ENCODE assay signal across 29 cellular contexts in genomic region chr10:61642073-61642637, GRCh38. TPM values are rescaled to one million over a fixed set of nuclear protein-coding genes. Genes with fewer than 3 reads are reported as not detected.
DNase-seq lines count a peak whose midpoint lies in the region; ATAC-seq and TF ChIP-seq lines count a peak whose summit lies in the region.
"Had no signal": no experiment of that assay in that cellular context is flagged by ENCODE, and none has a peak within 500 bp of the region (broad histone marks: within the 10 kb centered on the region; RNA-seq: fewer than 3 reads in every experiment).

No MANE protein-coding gene starts in this region.

- no peaks in the 10 kb centered on the region for H3K27me3 Mint-ChIP-seq in H9 (ENCODE audit: low read depth)
- peaks cover 0 to 6% of the 10 kb centered on the region in 2 donors for H3K27me3 Mint-ChIP-seq in stimulated activated naive B cell treated with anti-CD40 and anti-IgM and Interleukin-4, amounts not matched to agents 10 μg/mL and 1 μg/mL and 100 μg/mL, for 72 hours
- H3K27me3 Mint-ChIP-seq: dendritic cell treated with granulocyte-macrophage colony-stimulating factor and Interleukin-4, amounts not matched to agents 40 ng/mL and 50 ng/mL, for 4 days; IgD-negative memory B cell had no signal

- no peak overlapping the region for H3K4ac ChIP-seq in H9 (ENCODE audit: low read depth, low read length)

- no peaks in the 10 kb centered on the region for H3K79me2 ChIP-seq in H9 (ENCODE audit: insufficient read depth, low read length)
- no peaks in the 10 kb centered on the region for H3K79me2 ChIP-seq in PC-9 (ENCODE audit: low read depth)
- H3K79me2 ChIP-seq: parathyroid adenoma had no signal

- H3K4me2 ChIP-seq in H9 (ENCODE audit: insufficient read depth, insufficient read length, low read length) (no peak overlapping the region), skeletal muscle satellite cell (ENCODE audit: low read length) (peak overlapping the region; percentile 64), PC-9 (no peak overlapping the region)

- H3K36me3 ChIP-seq in skeletal muscle satellite cell (ENCODE audit: insufficient read depth, low read length) = no peaks in the 10 kb centered on the region
- H3K36me3 ChIP-seq in PC-9 (ENCODE audit: low read depth) = no peaks in the 10 kb centered on the region
- H3K36me3 ChIP-seq: lower lobe of right lung, right atrium auricular region, SJSA1 had no signal

- no peak overlapping the region for H2BK120ac ChIP-seq in H9 (ENCODE audit: low read depth, low read length, poor library complexity, severe bottlenecking)

- no CpG with 5 or more reads among the region's 4 CpGs for WGBS in H9 (ENCODE audit: extremely low coverage, insufficient read length, low lambda C conversion rate)

- no peak overlapping the region for H3K23ac ChIP-seq in H9 (ENCODE audit: insufficient read length, low read depth, low read length)

- H4K5ac ChIP-seq in H9 (ENCODE audit: insufficient read length, low read depth, low read length) = no peak overlapping the region

- H4K91ac ChIP-seq in H9 (ENCODE audit: insufficient read length, low read depth, low read length) = no peak overlapping the region

- H3K4me3 ChIP-seq in fibroblast of mammary gland (ENCODE audit: control insufficient read depth, low read depth, low read length) (no peak overlapping the region), skeletal muscle satellite cell (ENCODE audit: low read length) (no peak overlapping the region), PC-9 (no peak overlapping the region)
- H3K4me3 ChIP-seq: lower lobe of right lung, right atrium auricular region, SJSA1 had no signal

- no peak overlapping the region for H2BK12ac ChIP-seq in H9 (ENCODE audit: insufficient read length, low read depth, low read length)

- no peaks in the 10 kb centered on the region for H3K79me1 ChIP-seq in H9 (ENCODE audit: insufficient read depth, low read depth, low read length, poor library complexity, severe bottlenecking)

- POLR2A ChIA-PET in PC-9 (lab: Charles Lee; ENCODE audit: unreplicated experiment) = no interaction called here

- no peak overlapping the region for H2AFZ ChIP-seq in H9 (ENCODE audit: low read length)
- no peak overlapping the region for H2AFZ ChIP-seq in PC-9
- H2AFZ ChIP-seq: parathyroid adenoma had no signal

- H3K14ac ChIP-seq in H9 (ENCODE audit: insufficient read depth, low read length) = no peak overlapping the region

- intact Hi-C loops in PC-9 (cut with micrococcal nuclease; ENCODE audit: unreplicated experiment) = no loop called here

- H2BK5ac ChIP-seq in H9 (ENCODE audit: insufficient read length, low read length) = no peak overlapping the region

- BruUV-seq in PC-9 (replicated peaks; lab: Mats Ljungman, UMichigan) = no TSS peak

- H2BK20ac ChIP-seq in H9 (ENCODE audit: low read depth, low read length, poor library complexity, severe bottlenecking) = no peak overlapping the region

- no peaks in the 10 kb centered on the region for H3K36me3 Mint-ChIP-seq in H9 (ENCODE audit: insufficient read depth in 1 of 3, low read depth in 3 of 3)
- H3K36me3 Mint-ChIP-seq in stimulated activated naive B cell treated with anti-CD40 and anti-IgM and Interleukin-4, amounts not matched to agents 10 μg/mL and 1 μg/mL and 100 μg/mL, for 72 hours = no peaks in the 10 kb centered on the region
- H3K36me3 Mint-ChIP-seq: activated naive CD4-positive, alpha-beta T cell treated with anti-CD3 and anti-CD28 coated beads, Interleukin-2, amount 50 U/mL, for 72 hours; IgD-negative memory B cell had no signal

- TF ChIP-seq CTCF in H9 (conservative IDR thresholded peaks at IDR 0.05) (no peak), fibroblast of mammary gland (conservative IDR thresholded peaks at IDR 0.05; ENCODE audit: control insufficient read depth, insufficient read depth, low read depth, low read length) (no peak), PC-9 (conservative IDR thresholded peaks at IDR 0.05) (no peak)

- peak overlapping the region in 2 of 3 experiments; percentile 48 to 72; a peak in 2 of 7 replicates for H3K27ac Mint-ChIP-seq in H9
- no peak overlapping the region for H3K27ac Mint-ChIP-seq in stimulated activated naive B cell treated with anti-CD40 and anti-IgM and Interleukin-4, amounts not matched to agents 10 μg/mL and 1 μg/mL and 100 μg/mL, for 72 hours
- H3K27ac Mint-ChIP-seq: activated CD4-positive, alpha-beta memory T cell treated with anti-CD3 and anti-CD28 coated beads, Interleukin-2, amount 10 ng/mL, durations not matched to agents 7 days and 5 days; activated naive CD4-positive, alpha-beta T cell treated with anti-CD3 and anti-CD28 coated beads, Interleukin-2, amount 50 U/mL, for 72 hours; activated T-helper 2 cell treated with anti-CD3 and anti-CD28 coated beads, Interferon-gamma antibody, Interleukin-2, Interleukin-4, amounts not matched to agents 10 μg/mL and 5 μg/mL and 100 μg/mL, durations not matched to agents 14 hours and 24 hours and 36 hours; dendritic cell treated with granulocyte-macrophage colony-stimulating factor and Interleukin-4, amounts not matched to agents 40 ng/mL and 50 ng/mL, for 4 days; IgD-negative memory B cell had no signal

- no peaks in the 10 kb centered on the region for H3K27me3 ChIP-seq in H9 (ENCODE audit: insufficient read depth, low read length)
- no peaks in the 10 kb centered on the region for H3K27me3 ChIP-seq in skeletal muscle satellite cell (ENCODE audit: control insufficient read depth, insufficient read depth, low read length)
- no peaks in the 10 kb centered on the region for H3K27me3 ChIP-seq in PC-9 (ENCODE audit: insufficient read depth, low read depth)
- H3K27me3 ChIP-seq: right atrium auricular region, SJSA1 had no signal

- H3F3A ChIP-seq in PC-9 (ENCODE audit: insufficient read depth, low read depth) = no peaks in the 10 kb centered on the region

- H3K27ac ChIP-seq in H9 (ENCODE audit: insufficient read length, low read depth, low read length) (no peak overlapping the region), PC-9 (no peak overlapping the region)
- H3K27ac ChIP-seq: C4-2B, lower lobe of right lung, parathyroid adenoma, right atrium auricular region, SJSA1 had no signal

- CTCF ChIA-PET in PC-9 (lab: Charles Lee) = no interaction called here

- DNase-seq in H9 (no peak), fibroblast of mammary gland (ENCODE audit: low read depth) (peak; percentile 16), PC-9 (no peak)
- no peak for DNase-seq in stimulated activated naive B cell treated with anti-CD40 and anti-IgM and Interleukin-4, amounts not matched to agents 10 μg/mL and 1 μg/mL and 100 μg/mL, for 72 hours
- DNase-seq: activated CD4-positive, alpha-beta memory T cell treated with anti-CD3 and anti-CD28 coated beads, Interleukin-2, amount 10 ng/mL, durations not matched to agents 7 days and 5 days; activated CD4-positive, alpha-beta T cell treated with anti-CD3 and anti-CD28 coated beads for 1 hour; aorta; Calu3; head of caudate nucleus; kidney; lower lobe of right lung; NCI-H1092; NCI-H1694 treated with DMSO at 0.1 percent for 48 hours; NCI-H524 treated with DMSO at 0.1 percent for 48 hours; stimulated activated CD4-positive, alpha-beta T cell treated with anti-CD3 and anti-CD28 coated beads, Interleukin-2, amount 100 ng/mL, for 48 hours; trophoblast cell had no signal

- no peaks in the 10 kb centered on the region; the same call in 1 of the 2 replicates for H3K9me2 ChIP-seq in PC-9 (ENCODE audit: insufficient read depth)

- no peak overlapping the region for H3K56ac ChIP-seq in H9 (ENCODE audit: insufficient read length, low read depth, low read length)

- no peak overlapping the region for H3K18ac ChIP-seq in H9 (ENCODE audit: insufficient read length, low read depth, low read length)

- H4K8ac ChIP-seq in H9 (replicated peaks; ENCODE audit: insufficient read length, low read depth, low read length) = no peak overlapping the region

- H2BK15ac ChIP-seq in H9 (ENCODE audit: low read depth, low read length) = no peak overlapping the region

- H3K4me1 ChIP-seq in H9 (ENCODE audit: insufficient read depth, low read length) (peaks cover 2% of the 10 kb centered on the region; the same call in 1 of the 2 replicates), skeletal muscle satellite cell (ENCODE audit: control insufficient read depth, insufficient read depth, low read length) (peaks cover 25% of the 10 kb centered on the region), PC-9 (replicated peaks; ENCODE audit: insufficient read depth) (no peaks in the 10 kb centered on the region)
- H3K4me1 ChIP-seq: lower lobe of right lung, parathyroid adenoma, right atrium auricular region had no signal

- H3K4me1 Mint-ChIP-seq in H9 = peaks cover 40 to 46% of the 10 kb centered on the region in 2 experiments
- H3K4me1 Mint-ChIP-seq in stimulated activated naive B cell treated with anti-CD40 and anti-IgM and Interleukin-4, amounts not matched to agents 10 μg/mL and 1 μg/mL and 100 μg/mL, for 72 hours = no peaks in the 10 kb centered on the region
- H3K4me1 Mint-ChIP-seq: central memory CD8-positive, alpha-beta T cell; IgD-negative memory B cell had no signal

- no peak overlapping the region for H2AK5ac ChIP-seq in H9 (ENCODE audit: insufficient read length, low read length)

- H3K4me3 Mint-ChIP-seq in H9 = no peak overlapping the region
- no peak overlapping the region for H3K4me3 Mint-ChIP-seq in stimulated activated naive B cell treated with anti-CD40 and anti-IgM and Interleukin-4, amounts not matched to agents 10 μg/mL and 1 μg/mL and 100 μg/mL, for 72 hours
- H3K4me3 Mint-ChIP-seq: activated CD4-positive, alpha-beta memory T cell treated with anti-CD3 and anti-CD28 coated beads, Interleukin-2, amount 10 ng/mL, durations not matched to agents 7 days and 5 days; central memory CD8-positive, alpha-beta T cell; dendritic cell treated with granulocyte-macrophage colony-stimulating factor and Interleukin-4, amounts not matched to agents 40 ng/mL and 50 ng/mL, for 4 days; IgD-negative memory B cell had no signal

- H3K9me3 Mint-ChIP-seq in H9 = no peaks in the 10 kb centered on the region
- no peaks in the 10 kb centered on the region for H3K9me3 Mint-ChIP-seq in stimulated activated naive B cell treated with anti-CD40 and anti-IgM and Interleukin-4, amounts not matched to agents 10 μg/mL and 1 μg/mL and 100 μg/mL, for 72 hours
- H3K9me3 Mint-ChIP-seq: activated CD4-positive, alpha-beta memory T cell treated with anti-CD3 and anti-CD28 coated beads, Interleukin-2, amount 10 ng/mL, durations not matched to agents 7 days and 5 days; activated naive CD4-positive, alpha-beta T cell treated with anti-CD3 and anti-CD28 coated beads, Interleukin-2, amount 50 U/mL, for 72 hours; activated T-helper 2 cell treated with anti-CD3 and anti-CD28 coated beads, Interferon-gamma antibody, Interleukin-2, Interleukin-4, amounts not matched to agents 10 μg/mL and 5 μg/mL and 100 μg/mL, durations not matched to agents 14 hours and 24 hours and 36 hours; central memory CD8-positive, alpha-beta T cell; dendritic cell treated with granulocyte-macrophage colony-stimulating factor and Interleukin-4, amounts not matched to agents 40 ng/mL and 50 ng/mL, for 4 days; IgD-negative memory B cell had no signal

- H3K23me2 ChIP-seq in H9 (ENCODE audit: insufficient read length, low read depth, low read length, poor library complexity, severe bottlenecking) = no peaks in the 10 kb centered on the region

- ATAC-seq in SK-N-SH treated with all-trans-retinoic acid at 6 μM for 48 hours (peak; percentile 58), HG03378 (IDR thresholded peaks at IDR 0.05; ENCODE audit: unreplicated experiment) (no peak)
- ATAC-seq in stimulated activated naive B cell treated with anti-CD40 and anti-IgM and Interleukin-4, amounts not matched to agents 10 μg/mL and 1 μg/mL and 100 μg/mL, for 72 hours (replicated peaks) = no peak
- ATAC-seq: activated naive CD4-positive, alpha-beta T cell treated with anti-CD3 and anti-CD28 coated beads, Interleukin-2, amount 50 U/mL, for 72 hours; lower lobe of right lung had no signal

- H3K9ac ChIP-seq in H9 (ENCODE audit: extremely low read depth, insufficient read length, low read length) (no peak overlapping the region), skeletal muscle satellite cell (ENCODE audit: low read depth, low read length) (no peak overlapping the region)
- H3K9ac ChIP-seq: parathyroid adenoma had no signal

- H3K9me3 ChIP-seq in H9 (ENCODE audit: control insufficient read depth, low read depth, low read length) (no peaks in the 10 kb centered on the region), skeletal muscle satellite cell (replicated peaks; ENCODE audit: low read length) (no peaks in the 10 kb centered on the region), PC-9 (ENCODE audit: insufficient read depth, low read depth) (no peaks in the 10 kb centered on the region; the same call in 1 of the 2 replicates)
- H3K9me3 ChIP-seq: lower lobe of right lung, right atrium auricular region, SJSA1 had no signal

- no peaks in the 10 kb centered on the region for H4K20me1 ChIP-seq in H9 (ENCODE audit: control insufficient read depth, insufficient read depth, insufficient read length)
- H4K20me1 ChIP-seq in PC-9 (ENCODE audit: insufficient read depth) = no peaks in the 10 kb centered on the region

- no peak overlapping the region for H3T11ph ChIP-seq in H9 (ENCODE audit: low read length)

RNA-seq across cellular contexts. Expression of gene CABCOCO1, which starts 20.6 kb away (rescaled TPM):
- total RNA-seq in H9 (2021) (not detected in 2 replicates), PC-9 (2021) (not detected in 2 replicates)
- total RNA-seq in skeletal muscle satellite cell (2012; rRNA removed) = 0.66 and 0.76 TPM in 2 replicates
- total RNA-seq: activated CD4-positive, alpha-beta memory T cell treated with anti-CD3 and anti-CD28 coated beads, Interleukin-2, amount 10 ng/mL, durations not matched to agents 7 days and 5 days; activated naive CD4-positive, alpha-beta T cell treated with anti-CD3 and anti-CD28 coated beads, Interleukin-2, amount 50 U/mL, for 72 hours; activated T-helper 2 cell treated with anti-CD3 and anti-CD28 coated beads, Interferon-gamma antibody, Interleukin-2, Interleukin-4, amounts not matched to agents 10 μg/mL and 5 μg/mL and 100 μg/mL, durations not matched to agents 14 hours and 24 hours and 36 hours; Calu3; T-helper 1 cell treated with Interleukin-12 subunit alpha and Interleukin-12 subunit beta and Interleukin-4 antibody, amounts not matched to agents 30 ng/mL and 1 ng/mL, for 36 hours had no signal
